In the genomic region with DNA sequence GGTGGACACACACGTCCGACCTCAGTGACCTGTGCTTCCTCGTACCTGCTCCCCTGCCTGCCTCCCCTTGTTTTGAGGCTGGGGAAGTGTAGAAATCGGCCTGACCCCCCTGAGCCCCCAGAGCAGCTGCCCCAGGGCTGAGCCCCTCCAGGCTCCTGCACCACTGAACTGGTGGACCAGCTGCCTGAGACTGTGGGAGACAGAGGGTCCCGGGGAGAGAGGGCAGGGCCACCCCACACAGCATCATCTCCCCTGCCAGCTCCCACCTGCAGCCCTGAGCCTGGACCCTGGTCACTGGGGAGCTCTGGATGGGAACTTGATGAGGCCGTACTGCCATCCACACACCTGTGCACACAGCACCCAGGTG, we compare ENCODE assay signal across 1 cellular context.
TF ChIP-seq lines count a peak whose summit lies in the region.

No MANE protein-coding gene starts in this region.

TF ChIP-seq in GM23338, 12 proteins besides CTCF, POLR2A, EP300 and RAD21 (continued from another document):
- TF ChIP-seq, protein P1, sequence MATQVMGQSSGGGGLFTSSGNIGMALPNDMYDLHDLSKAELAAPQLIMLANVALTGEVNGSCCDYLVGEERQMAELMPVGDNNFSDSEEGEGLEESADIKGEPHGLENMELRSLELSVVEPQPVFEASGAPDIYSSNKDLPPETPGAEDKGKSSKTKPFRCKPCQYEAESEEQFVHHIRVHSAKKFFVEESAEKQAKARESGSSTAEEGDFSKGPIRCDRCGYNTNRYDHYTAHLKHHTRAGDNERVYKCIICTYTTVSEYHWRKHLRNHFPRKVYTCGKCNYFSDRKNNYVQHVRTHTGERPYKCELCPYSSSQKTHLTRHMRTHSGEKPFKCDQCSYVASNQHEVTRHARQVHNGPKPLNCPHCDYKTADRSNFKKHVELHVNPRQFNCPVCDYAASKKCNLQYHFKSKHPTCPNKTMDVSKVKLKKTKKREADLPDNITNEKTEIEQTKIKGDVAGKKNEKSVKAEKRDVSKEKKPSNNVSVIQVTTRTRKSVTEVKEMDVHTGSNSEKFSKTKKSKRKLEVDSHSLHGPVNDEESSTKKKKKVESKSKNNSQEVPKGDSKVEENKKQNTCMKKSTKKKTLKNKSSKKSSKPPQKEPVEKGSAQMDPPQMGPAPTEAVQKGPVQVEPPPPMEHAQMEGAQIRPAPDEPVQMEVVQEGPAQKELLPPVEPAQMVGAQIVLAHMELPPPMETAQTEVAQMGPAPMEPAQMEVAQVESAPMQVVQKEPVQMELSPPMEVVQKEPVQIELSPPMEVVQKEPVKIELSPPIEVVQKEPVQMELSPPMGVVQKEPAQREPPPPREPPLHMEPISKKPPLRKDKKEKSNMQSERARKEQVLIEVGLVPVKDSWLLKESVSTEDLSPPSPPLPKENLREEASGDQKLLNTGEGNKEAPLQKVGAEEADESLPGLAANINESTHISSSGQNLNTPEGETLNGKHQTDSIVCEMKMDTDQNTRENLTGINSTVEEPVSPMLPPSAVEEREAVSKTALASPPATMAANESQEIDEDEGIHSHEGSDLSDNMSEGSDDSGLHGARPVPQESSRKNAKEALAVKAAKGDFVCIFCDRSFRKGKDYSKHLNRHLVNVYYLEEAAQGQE (IDR thresholded peaks at IDR 0.05; ENCODE audit: unreplicated experiment) = no peak
- no peak for TF ChIP-seq ZNF462 (CRISPR knock-in tag; IDR thresholded peaks at IDR 0.05)
